In the genomic region with DNA sequence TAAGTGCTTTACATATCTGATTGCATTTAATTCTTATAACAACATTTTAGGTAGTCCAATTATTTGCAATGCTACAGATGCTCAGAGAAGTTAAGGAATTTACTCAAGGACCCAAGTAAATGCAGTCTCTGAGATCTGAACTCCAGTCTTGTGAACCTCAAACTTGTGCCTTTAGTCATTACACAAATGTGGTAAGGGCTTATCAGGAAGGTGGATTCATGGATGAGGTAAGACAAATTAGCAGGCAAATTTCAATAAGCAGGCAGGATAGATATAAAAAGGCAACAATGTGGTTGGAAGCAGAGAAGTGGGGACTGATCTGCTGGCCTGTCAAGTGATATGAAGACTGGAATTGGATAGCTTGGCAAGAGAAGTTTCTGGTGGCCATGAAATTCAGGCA, we compare ENCODE assay signal across 23 cellular contexts. TPM values are rescaled to one million over a fixed set of nuclear protein-coding genes. Genes with fewer than 3 reads are reported as not detected.
A peak's percentile ranks its signal among the peaks of the same experiment; 100 is the strongest.
DNase-seq lines count a peak whose midpoint lies in the region; FAIRE-seq and TF ChIP-seq lines count a peak whose summit lies in the region.
"Had no signal": no experiment of that assay in that cellular context is flagged by ENCODE, and none has a peak within 500 bp of the region (broad histone marks: within the 10 kb centered on the region; RNA-seq: fewer than 3 reads in every experiment).

No MANE protein-coding gene starts in this region.

- no peak for FAIRE-seq in astrocyte (lab: Jason Lieb, UNC)
- FAIRE-seq: GM12892, GM19239, H1 had no signal

- no peaks in the 10 kb centered on the region for H3F3A ChIP-seq in neural progenitor cell (ENCODE audit: low read depth)

- intact Hi-C loops in cardiac septum (cut with DNase I) = no loop called here

- H3K4me2 ChIP-seq in astrocyte (ENCODE audit: low read length) = no peak overlapping the region
- peak overlapping the region; percentile 30 for H3K4me2 ChIP-seq in neural progenitor cell

- H3K4me3 ChIP-seq in astrocyte (ENCODE audit: insufficient read depth, low read depth, low read length) = no peak overlapping the region
- H3K4me3 ChIP-seq in neural progenitor cell = no peak overlapping the region
- H3K4me3 ChIP-seq: GM23248 had no signal

- TF ChIP-seq CTCF in astrocyte (IDR thresholded peaks at IDR 0.05; ENCODE audit: insufficient read depth, low read depth, low read length) (no peak), neural progenitor cell (IDR thresholded peaks at IDR 0.05) (no peak)

- no peak overlapping the region for H3K27ac ChIP-seq in astrocyte (ENCODE audit: low read depth, low read length)
- H3K27ac ChIP-seq in neural progenitor cell = no peak overlapping the region
- H3K27ac ChIP-seq: GM23248 had no signal

- H4K20me1 ChIP-seq in astrocyte (ENCODE audit: insufficient read depth, low read length) (no peaks in the 10 kb centered on the region), neural progenitor cell (ENCODE audit: low read depth) (no peaks in the 10 kb centered on the region)

- H3K4me1 Mint-ChIP-seq in astrocyte (ENCODE audit: low read depth, unreplicated experiment) (no peaks in the 10 kb centered on the region), neural progenitor cell (peaks cover 7% of the 10 kb centered on the region)

- no peaks in the 10 kb centered on the region for H3K36me3 Mint-ChIP-seq in astrocyte (ENCODE audit: low read depth, unreplicated experiment)
- H3K36me3 Mint-ChIP-seq in neural progenitor cell = no peaks in the 10 kb centered on the region
- H3K36me3 Mint-ChIP-seq: CD4-positive, alpha-beta memory T cell had no signal

- H3K27me3 Mint-ChIP-seq in astrocyte (ENCODE audit: low read depth, unreplicated experiment) (peaks cover 2% of the 10 kb centered on the region), neural progenitor cell (ENCODE audit: insufficient read depth, low read depth) (peaks cover 2% of the 10 kb centered on the region)

- H3K27ac Mint-ChIP-seq in astrocyte (ENCODE audit: unreplicated experiment) (no peak overlapping the region), neural progenitor cell (no peak overlapping the region)
- H3K27ac Mint-ChIP-seq: CD4-positive, alpha-beta memory T cell had no signal

- H3K4me1 ChIP-seq in astrocyte (ENCODE audit: insufficient read depth, low read length) (peaks cover 7% of the 10 kb centered on the region), neural progenitor cell (peaks cover 15% of the 10 kb centered on the region)

- H3K27me3 ChIP-seq in astrocyte (ENCODE audit: insufficient read depth, low read length) (no peaks in the 10 kb centered on the region), neural progenitor cell (no peaks in the 10 kb centered on the region)

- H3K9me3 Mint-ChIP-seq in astrocyte (ENCODE audit: unreplicated experiment) = peaks cover 1% of the 10 kb centered on the region
- no peaks in the 10 kb centered on the region for H3K9me3 Mint-ChIP-seq in neural progenitor cell
- H3K9me3 Mint-ChIP-seq: CD4-positive, alpha-beta memory T cell had no signal

- H3K9ac ChIP-seq in astrocyte (ENCODE audit: low read length) (no peak overlapping the region), neural progenitor cell (no peak overlapping the region)
- H3K9ac ChIP-seq: GM23248 had no signal

- H3K79me2 ChIP-seq in astrocyte (ENCODE audit: insufficient read depth, low read length) (no peaks in the 10 kb centered on the region), neural progenitor cell (ENCODE audit: low read depth) (no peaks in the 10 kb centered on the region)

- no peaks in the 10 kb centered on the region for H3K36me3 ChIP-seq in astrocyte (ENCODE audit: insufficient read depth, low read length)
- H3K36me3 ChIP-seq in neural progenitor cell = no peaks in the 10 kb centered on the region

- peak; percentile 21 for DNase-seq in OCI-M1 (lab: John Stamatoyannopoulos, UW)
- DNase-seq in astrocyte (ENCODE audit: low read depth) = peak; percentile 65
- DNase-seq in neural progenitor cell (ENCODE audit: low spot score) = no peak
- DNase-seq in cardiac septum (ENCODE audit: low spot score) = no peak
- DNase-seq in HPDE6-E6E7 (ENCODE audit: extremely low spot score) = no peak
- DNase-seq in HT-29 (ENCODE audit: low spot score) = no peak
- DNase-seq: C1 segment of cervical spinal cord; Calu3; CD4-positive, alpha-beta memory T cell; COR-L47; DMS53; DMS79 treated with DMSO at 0.1 percent for 48 hours; GF-D8; GM23248; H7; HCEC 1CT had no signal

- H2AFZ ChIP-seq in astrocyte (ENCODE audit: low read depth, low read length) (no peak overlapping the region), neural progenitor cell (replicated peaks) (no peak overlapping the region)
- H2AFZ ChIP-seq: GM23248 had no signal

- H3K4me3 Mint-ChIP-seq in astrocyte (ENCODE audit: unreplicated experiment) (no peak overlapping the region), neural progenitor cell (no peak overlapping the region)
- H3K4me3 Mint-ChIP-seq: CD4-positive, alpha-beta memory T cell had no signal

- H3K9me3 ChIP-seq in astrocyte (ENCODE audit: insufficient read depth, low read depth, low read length) (no peaks in the 10 kb centered on the region), neural progenitor cell (ENCODE audit: low read depth) (no peaks in the 10 kb centered on the region)

RNA-seq across cellular contexts. Expression of gene HMHB1, which starts 29.5 kb away (rescaled TPM):
- not detected in 2 replicates for total RNA-seq in astrocyte
- total RNA-seq in neural progenitor cell (ENCODE audit: low replicate concordance) = not detected in 2 replicates
- total RNA-seq in cardiac septum = not detected
- total RNA-seq in HT-29 (2014; rRNA removed; shearing (Covaris generic)) = not detected in 2 replicates
- total RNA-seq: A172; A673; Calu3; CD4-positive, alpha-beta memory T cell; Daoy; G401; GM23248; H1; H7 had no signal

Comparison
In these comparisons a context has a peak if more than half of its experiments do, and no peak if none do; other contexts are left out.
1. DNase-seq: peak in OCI-M1 (single experiment) and astrocyte (single experiment); none in neural progenitor cell (single experiment), cardiac septum (single experiment), HPDE6-E6E7 (single experiment) and HT-29 (single experiment).